Comparison of ENCODE assay signal across 1 cellular context in the genomic region with DNA sequence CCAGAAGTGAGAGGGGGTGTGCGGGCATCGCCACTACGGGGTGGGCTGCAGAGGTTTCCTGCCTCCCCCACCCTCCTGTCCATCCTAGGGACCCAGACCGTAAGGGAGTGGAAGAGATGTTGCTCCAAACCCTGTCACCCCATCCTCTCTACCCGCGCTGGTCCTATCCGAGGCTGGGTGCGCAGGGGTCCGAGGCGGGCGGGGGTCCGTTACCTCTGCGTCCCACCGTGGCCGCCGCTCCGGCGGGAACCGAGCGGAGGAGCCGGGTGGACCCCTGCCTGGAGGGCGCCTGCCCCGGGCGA.
TF ChIP-seq lines count a peak whose summit lies in the region.

No MANE protein-coding gene starts in this region.

TF ChIP-seq in H1, 55 proteins besides CTCF, POLR2A, EP300 and RAD21:
- TF ChIP-seq ASH2L (IDR thresholded peaks at IDR 0.05; ENCODE audit: low read length) (peak; percentile 1), SAP30 (IDR thresholded peaks at IDR 0.05; ENCODE audit: insufficient read depth, insufficient replicate concordance, low read length) (no peak), JUND (IDR thresholded peaks at IDR 0.05; ENCODE audit: low read length) (no peak), MAFK (IDR thresholded peaks at IDR 0.05; ENCODE audit: low read depth, low read length) (no peak), PHF8 (conservative IDR thresholded peaks at IDR 0.05; ENCODE audit: low read depth, low read length) (no peak), TAF7 (optimal IDR thresholded peaks at IDR 0.05; ENCODE audit: borderline replicate concordance, low read depth, low read length) (no peak), YY1 (IDR thresholded peaks at IDR 0.05; ENCODE audit: low read depth, low read length) (no peak), EGR1 (IDR thresholded peaks at IDR 0.05; ENCODE audit: borderline replicate concordance, low read depth, low read length) (no peak), SIX5 (IDR thresholded peaks at IDR 0.05; ENCODE audit: low read depth, low read length) (no peak), CREB1 (IDR thresholded peaks at IDR 0.05) (no peak), ZNF274 (IDR thresholded peaks at IDR 0.05; ENCODE audit: borderline replicate concordance, extremely low read depth, low read length) (no peak), CTBP2 (IDR thresholded peaks at IDR 0.05; ENCODE audit: borderline replicate concordance, insufficient read depth, insufficient read length, low read length) (peak; percentile 38), POU5F1 (IDR thresholded peaks at IDR 0.05; ENCODE audit: low read depth, low read length) (no peak), KDM4A (IDR thresholded peaks at IDR 0.05; ENCODE audit: low read depth, low read length, severe bottlenecking) (peak; percentile 33)
- TF ChIP-seq, protein P1, sequence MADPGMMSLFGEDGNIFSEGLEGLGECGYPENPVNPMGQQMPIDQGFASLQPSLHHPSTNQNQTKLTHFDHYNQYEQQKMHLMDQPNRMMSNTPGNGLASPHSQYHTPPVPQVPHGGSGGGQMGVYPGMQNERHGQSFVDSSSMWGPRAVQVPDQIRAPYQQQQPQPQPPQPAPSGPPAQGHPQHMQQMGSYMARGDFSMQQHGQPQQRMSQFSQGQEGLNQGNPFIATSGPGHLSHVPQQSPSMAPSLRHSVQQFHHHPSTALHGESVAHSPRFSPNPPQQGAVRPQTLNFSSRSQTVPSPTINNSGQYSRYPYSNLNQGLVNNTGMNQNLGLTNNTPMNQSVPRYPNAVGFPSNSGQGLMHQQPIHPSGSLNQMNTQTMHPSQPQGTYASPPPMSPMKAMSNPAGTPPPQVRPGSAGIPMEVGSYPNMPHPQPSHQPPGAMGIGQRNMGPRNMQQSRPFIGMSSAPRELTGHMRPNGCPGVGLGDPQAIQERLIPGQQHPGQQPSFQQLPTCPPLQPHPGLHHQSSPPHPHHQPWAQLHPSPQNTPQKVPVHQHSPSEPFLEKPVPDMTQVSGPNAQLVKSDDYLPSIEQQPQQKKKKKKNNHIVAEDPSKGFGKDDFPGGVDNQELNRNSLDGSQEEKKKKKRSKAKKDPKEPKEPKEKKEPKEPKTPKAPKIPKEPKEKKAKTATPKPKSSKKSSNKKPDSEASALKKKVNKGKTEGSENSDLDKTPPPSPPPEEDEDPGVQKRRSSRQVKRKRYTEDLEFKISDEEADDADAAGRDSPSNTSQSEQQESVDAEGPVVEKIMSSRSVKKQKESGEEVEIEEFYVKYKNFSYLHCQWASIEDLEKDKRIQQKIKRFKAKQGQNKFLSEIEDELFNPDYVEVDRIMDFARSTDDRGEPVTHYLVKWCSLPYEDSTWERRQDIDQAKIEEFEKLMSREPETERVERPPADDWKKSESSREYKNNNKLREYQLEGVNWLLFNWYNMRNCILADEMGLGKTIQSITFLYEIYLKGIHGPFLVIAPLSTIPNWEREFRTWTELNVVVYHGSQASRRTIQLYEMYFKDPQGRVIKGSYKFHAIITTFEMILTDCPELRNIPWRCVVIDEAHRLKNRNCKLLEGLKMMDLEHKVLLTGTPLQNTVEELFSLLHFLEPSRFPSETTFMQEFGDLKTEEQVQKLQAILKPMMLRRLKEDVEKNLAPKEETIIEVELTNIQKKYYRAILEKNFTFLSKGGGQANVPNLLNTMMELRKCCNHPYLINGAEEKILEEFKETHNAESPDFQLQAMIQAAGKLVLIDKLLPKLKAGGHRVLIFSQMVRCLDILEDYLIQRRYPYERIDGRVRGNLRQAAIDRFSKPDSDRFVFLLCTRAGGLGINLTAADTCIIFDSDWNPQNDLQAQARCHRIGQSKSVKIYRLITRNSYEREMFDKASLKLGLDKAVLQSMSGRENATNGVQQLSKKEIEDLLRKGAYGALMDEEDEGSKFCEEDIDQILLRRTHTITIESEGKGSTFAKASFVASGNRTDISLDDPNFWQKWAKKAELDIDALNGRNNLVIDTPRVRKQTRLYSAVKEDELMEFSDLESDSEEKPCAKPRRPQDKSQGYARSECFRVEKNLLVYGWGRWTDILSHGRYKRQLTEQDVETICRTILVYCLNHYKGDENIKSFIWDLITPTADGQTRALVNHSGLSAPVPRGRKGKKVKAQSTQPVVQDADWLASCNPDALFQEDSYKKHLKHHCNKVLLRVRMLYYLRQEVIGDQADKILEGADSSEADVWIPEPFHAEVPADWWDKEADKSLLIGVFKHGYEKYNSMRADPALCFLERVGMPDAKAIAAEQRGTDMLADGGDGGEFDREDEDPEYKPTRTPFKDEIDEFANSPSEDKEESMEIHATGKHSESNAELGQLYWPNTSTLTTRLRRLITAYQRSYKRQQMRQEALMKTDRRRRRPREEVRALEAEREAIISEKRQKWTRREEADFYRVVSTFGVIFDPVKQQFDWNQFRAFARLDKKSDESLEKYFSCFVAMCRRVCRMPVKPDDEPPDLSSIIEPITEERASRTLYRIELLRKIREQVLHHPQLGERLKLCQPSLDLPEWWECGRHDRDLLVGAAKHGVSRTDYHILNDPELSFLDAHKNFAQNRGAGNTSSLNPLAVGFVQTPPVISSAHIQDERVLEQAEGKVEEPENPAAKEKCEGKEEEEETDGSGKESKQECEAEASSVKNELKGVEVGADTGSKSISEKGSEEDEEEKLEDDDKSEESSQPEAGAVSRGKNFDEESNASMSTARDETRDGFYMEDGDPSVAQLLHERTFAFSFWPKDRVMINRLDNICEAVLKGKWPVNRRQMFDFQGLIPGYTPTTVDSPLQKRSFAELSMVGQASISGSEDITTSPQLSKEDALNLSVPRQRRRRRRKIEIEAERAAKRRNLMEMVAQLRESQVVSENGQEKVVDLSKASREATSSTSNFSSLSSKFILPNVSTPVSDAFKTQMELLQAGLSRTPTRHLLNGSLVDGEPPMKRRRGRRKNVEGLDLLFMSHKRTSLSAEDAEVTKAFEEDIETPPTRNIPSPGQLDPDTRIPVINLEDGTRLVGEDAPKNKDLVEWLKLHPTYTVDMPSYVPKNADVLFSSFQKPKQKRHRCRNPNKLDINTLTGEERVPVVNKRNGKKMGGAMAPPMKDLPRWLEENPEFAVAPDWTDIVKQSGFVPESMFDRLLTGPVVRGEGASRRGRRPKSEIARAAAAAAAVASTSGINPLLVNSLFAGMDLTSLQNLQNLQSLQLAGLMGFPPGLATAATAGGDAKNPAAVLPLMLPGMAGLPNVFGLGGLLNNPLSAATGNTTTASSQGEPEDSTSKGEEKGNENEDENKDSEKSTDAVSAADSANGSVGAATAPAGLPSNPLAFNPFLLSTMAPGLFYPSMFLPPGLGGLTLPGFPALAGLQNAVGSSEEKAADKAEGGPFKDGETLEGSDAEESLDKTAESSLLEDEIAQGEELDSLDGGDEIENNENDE (IDR thresholded peaks at IDR 0.05; ENCODE audit: insufficient replicate concordance, low read length) = no peak
